ENCODE assay signal across 8 cellular contexts in genomic region chr2:112644933-112645395, GRCh38. TPM values are rescaled to one million over a fixed set of nuclear protein-coding genes. Genes with fewer than 3 reads are reported as not detected.
DNase-seq lines count a peak whose midpoint lies in the region; ATAC-seq and TF ChIP-seq lines count a peak whose summit lies in the region.

No MANE protein-coding gene starts in this region.

- no peaks in the 10 kb centered on the region for H3K9me2 ChIP-seq in SK-N-SH

- TF ChIP-seq EP300 in SK-N-SH (IDR thresholded peaks at IDR 0.05; ENCODE audit: borderline replicate concordance in 1 of 2, low read depth in 1 of 2, low read length in 1 of 2): no peak

- H3K4me2 ChIP-seq in SK-N-SH: peak overlapping the region; percentile 97

- peak overlapping the region; percentile 12 to 98 (median 88) for H3K4me3 ChIP-seq in heart right ventricle
- peak overlapping the region; percentile 62 to 76 for H3K4me3 ChIP-seq in SK-N-SH (ENCODE audit: low read depth in 2 of 2, low read length in 1 of 2)
- peak overlapping the region; percentile 80 to 87 for H3K4me3 ChIP-seq in esophagus (ENCODE audit: low read depth in 1 of 2, low read length in 2 of 2)
- peak overlapping the region; percentile 79 to 96 for H3K4me3 ChIP-seq in neutrophil (ENCODE audit: low read depth in 1 of 2, low read length in 1 of 2)

- peaks cover 57% of the 10 kb centered on the region for H3K79me2 ChIP-seq in SK-N-SH (ENCODE audit: insufficient read depth)

- TF ChIP-seq RAD21 in SK-N-SH (IDR thresholded peaks at IDR 0.05; ENCODE audit: low read length): no peak

- peaks cover 34% of the 10 kb centered on the region for H4K20me1 ChIP-seq in SK-N-SH (ENCODE audit: insufficient read depth)

- intact Hi-C loops in heart right ventricle (cut with DNase I) (loop anchor here in 1 of 10 donors (2.0 to 5.0 kb wide), 2 partner anchors 18 to 42 kb away; no protein-coding TSS in a partner anchor), Right ventricle myocardium inferior (cut with DNase I) (loop anchor here (1.0 kb wide), 1 partner anchor 61 kb away; the partner anchor contains the start of gene CHCHD5)

- peak overlapping the region; percentile 94 to 99 (median 98) for H3K27ac ChIP-seq in heart right ventricle
- peak overlapping the region; percentile 87 to 93 for H3K27ac ChIP-seq in SK-N-SH (ENCODE audit: low read depth in 2 of 2, low read length in 1 of 2)
- H3K27ac ChIP-seq in esophagus (ENCODE audit: low read depth in 2 of 2, low read length in 1 of 2): peak overlapping the region; percentile 96 to 99
- peak overlapping the region; percentile 95 for H3K27ac ChIP-seq in neutrophil

- H3K36me3 ChIP-seq in heart right ventricle: peaks cover 0 to 31% (median 22%) of the 10 kb centered on the region in 9 donors
- peaks cover 28 to 29% of the 10 kb centered on the region in 2 experiments for H3K36me3 ChIP-seq in SK-N-SH (replicated peaks in 1 of 2; ENCODE audit: control insufficient read depth in 1 of 2, insufficient read depth in 2 of 2, low read length in 1 of 2)
- no peaks in the 10 kb centered on the region for H3K36me3 ChIP-seq in esophagus (ENCODE audit: control insufficient read depth in 2 of 2, insufficient read depth in 2 of 2, low read length in 1 of 2)
- H3K36me3 ChIP-seq in neutrophil: peaks cover 14% of the 10 kb centered on the region

- peak overlapping the region; percentile 74 for H3K9ac ChIP-seq in SK-N-SH

- POLR2A ChIA-PET in SK-N-SH (lab: Yijun Ruan, JAX): interaction anchor here (0.9 to 1.8 kb wide), 5 partner anchors 11 to 19 kb away, joined by 3 to 8 read pairs (median 4); no protein-coding TSS in a partner anchor

- H3F3A ChIP-seq in SK-N-SH (replicated peaks; ENCODE audit: insufficient read depth): peaks cover 25% of the 10 kb centered on the region

- TF ChIP-seq CTCF in heart right ventricle (IDR thresholded peaks at IDR 0.05) (no peak), SK-N-SH (IDR thresholded peaks at IDR 0.05) (no peak), neutrophil (IDR thresholded peaks at IDR 0.05) (no peak)

- H3K4me1 ChIP-seq in heart right ventricle (peaks cover 4 to 84% (median 44%) of the 10 kb centered on the region in 9 donors), SK-N-SH (ENCODE audit: control insufficient read depth in 1 of 2, insufficient read depth in 2 of 2, low read depth in 1 of 2, low read length in 1 of 2) (peaks cover 22 to 54% of the 10 kb centered on the region in 2 experiments), esophagus (ENCODE audit: control insufficient read depth in 2 of 2, insufficient read depth in 2 of 2, low read length in 1 of 2) (no peaks in the 10 kb centered on the region), neutrophil (ENCODE audit: control insufficient read depth in 1 of 2, insufficient read depth in 1 of 2, low read depth in 1 of 2, low read length in 1 of 2) (peaks cover 42 to 46% of the 10 kb centered on the region in 2 experiments)

- 4 to 5% methylated on average over 16 of the region's 16 CpGs for WGBS in heart right ventricle, 2 donors
- WGBS in SK-N-SH (ENCODE audit: low lambda C conversion rate): 8% methylated on average over 14 of the region's 16 CpGs
- WGBS in esophagus, 2 donors: 2% methylated on average over 16 of the region's 16 CpGs

- peak overlapping the region; percentile 81 for H2AFZ ChIP-seq in SK-N-SH (ENCODE audit: low read depth)

- no peak for DNase-seq in heart right ventricle
- DNase-seq in Right ventricle myocardium inferior (ENCODE audit: missing footprints): no peak
- no peak for DNase-seq in SK-N-SH
- no peak for DNase-seq in HuH-7.5 (ENCODE audit: low spot score)

- H3K9me3 ChIP-seq in heart right ventricle (no peaks in the 10 kb centered on the region), SK-N-SH (no peaks in the 10 kb centered on the region), esophagus (ENCODE audit: control insufficient read depth in 2 of 2, insufficient read depth in 1 of 2, low read depth in 1 of 2, low read length in 1 of 2) (no peaks in the 10 kb centered on the region), neutrophil (no peaks in the 10 kb centered on the region)

- H3K27me3 ChIP-seq in heart right ventricle: no peaks in the 10 kb centered on the region
- no peaks in the 10 kb centered on the region for H3K27me3 ChIP-seq in SK-N-SH (ENCODE audit: insufficient read depth)
- H3K27me3 ChIP-seq in esophagus (ENCODE audit: control insufficient read depth in 1 of 2, insufficient read depth in 2 of 2, low read length in 2 of 2): no peaks in the 10 kb centered on the region
- H3K27me3 ChIP-seq in neutrophil: peaks cover 8% of the 10 kb centered on the region

- ATAC-seq in heart right ventricle (no peak), Right ventricle myocardium inferior (no peak), HG03565 (IDR thresholded peaks at IDR 0.05; ENCODE audit: unreplicated experiment) (no peak), GM21390 (IDR thresholded peaks at IDR 0.05; ENCODE audit: unreplicated experiment) (no peak)

- CTCF ChIA-PET in SK-N-SH (lab: Yijun Ruan, JAX): interaction anchor here (1.0 to 3.2 kb wide), 10 partner anchors 10 to 104 kb away, joined by 4 to 26 read pairs (median 5); no protein-coding TSS in a partner anchor

TF ChIP-seq in SK-N-SH, 30 proteins besides CTCF, POLR2A, EP300 and RAD21:
- peak; percentile 73; the same call in 1 of the 2 replicates for TF ChIP-seq USF1 (IDR thresholded peaks at IDR 0.05; ENCODE audit: borderline replicate concordance, low read depth)
- TF ChIP-seq USF2 (IDR thresholded peaks at IDR 0.05; ENCODE audit: borderline replicate concordance, low read depth, low read length): no peak; the same call in 1 of the 2 replicates

RNA-seq across cellular contexts. Expression of gene SLC20A1, which starts 0.8 kb away (rescaled TPM):
- total RNA-seq in heart right ventricle: 10 to 100 TPM; 10.8 to 21.3 (median 13.2) TPM
- polyA plus RNA-seq in heart right ventricle: 10 to 100 TPM in 1 of 2 donors, 1 to 10 TPM in 1; 9.9 to 14.3 TPM
- total RNA-seq in Right ventricle myocardium inferior: 10.2 TPM
- polyA plus RNA-seq in SK-N-SH (2012; rRNA removed): 56.3 and 62.0 TPM in 2 replicates
- polyA plus RNA-seq in SK-N-SH (2012; cell fraction: cytosol; rRNA removed): 52.8 and 58.8 TPM in 2 replicates
- 64.5 and 103 TPM in 2 replicates for polyA plus RNA-seq in SK-N-SH (2012; cell fraction: nucleus; rRNA removed)
- polyA plus RNA-seq in esophagus: 10 to 100 TPM; 10.1 to 10.4 TPM
